ENCODE assay signal across 19 cellular contexts in genomic region chr18:52451252-52451651, GRCh38.
DNase-seq lines count a peak whose midpoint lies in the region; ATAC-seq, FAIRE-seq and TF ChIP-seq lines count a peak whose summit lies in the region.
"Had no signal": no experiment of that assay in that cellular context is flagged by ENCODE, and none has a peak within 500 bp of the region (broad histone marks: within the 10 kb centered on the region; RNA-seq: fewer than 3 reads in every experiment).

No MANE protein-coding gene starts in this region.

- no peak overlapping the region for H3K23ac ChIP-seq in H1 (ENCODE audit: insufficient read length)

- H2BK120ac ChIP-seq in H1 (replicated peaks; ENCODE audit: low read depth, low read length) = no peak overlapping the region

- H3K36me3 ChIP-seq in H1 (ENCODE audit: control insufficient read depth in 2 of 4, insufficient read depth in 4 of 4, low read length in 3 of 4) = no peaks in the 10 kb centered on the region
- H3K36me3 ChIP-seq: BLaER1 treated with 17β-estradiol and CSF1 and Interleukin-3, amounts not matched to agents 10 nM and 100 nM; Peyer's patch had no signal

- no peaks in the 10 kb centered on the region for H3K9me3 ChIP-seq in H1 (ENCODE audit: insufficient read depth in 2 of 2, low read depth in 1 of 2, low read length in 1 of 2)
- H3K9me3 ChIP-seq: Peyer's patch had no signal

- POLR2A ChIA-PET in H1 (lab: Charles Lee; ENCODE audit: partially characterized antibody) = no interaction called here

- H3K4me1 ChIP-seq in H1 (replicated peaks in 1 of 4; ENCODE audit: control insufficient read depth in 3 of 4, insufficient read depth in 4 of 4, low read length in 3 of 4) = no peaks in the 10 kb centered on the region
- H3K4me1 ChIP-seq: BLaER1 treated with 17β-estradiol and CSF1 and Interleukin-3, amounts not matched to agents 10 nM and 100 nM; Peyer's patch had no signal

- FAIRE-seq in H1 (lab: Jason Lieb, UNC) = no peak
- FAIRE-seq: G401.6, K562 had no signal

- 93% methylated on average over 4 of the region's 4 CpGs; no CpG with 5 or more reads in 1 of the 2 experiments for WGBS in H1 (ENCODE audit: extremely low coverage in 1 of 2, insufficient coverage in 1 of 2, insufficient read length in 1 of 2, insufficient replicate concordance in 2 of 2, low coverage in 1 of 2, low lambda C conversion rate in 2 of 2, missing lambda C conversion rate in 1 of 2), 2 experiments

- H3K79me1 ChIP-seq in H1 (ENCODE audit: low read depth, low read length) = no peaks in the 10 kb centered on the region

- no peak overlapping the region for H3K27ac ChIP-seq in H1 (ENCODE audit: low read depth, low read length)
- H3K27ac ChIP-seq: BLaER1 treated with 17β-estradiol and CSF1 and Interleukin-3, amounts not matched to agents 10 nM and 100 nM; HL-60; Peyer's patch had no signal

- CTCF ChIA-PET in H1 (lab: Charles Lee; ENCODE audit: partially characterized antibody) = interaction anchor here (0.9 to 1.8 kb wide), 3 partner anchors 14 to 556 kb away, joined by 3 to 5 read pairs (median 4); no protein-coding TSS in a partner anchor

- no peak overlapping the region; a peak in 1 of 8 replicates for H3K4me3 ChIP-seq in H1 (ENCODE audit: extremely low read depth in 1 of 4, insufficient read depth in 2 of 4, low read depth in 3 of 4, low read length in 4 of 4)
- H3K4me3 ChIP-seq: BLaER1 treated with 17β-estradiol and CSF1 and Interleukin-3, amounts not matched to agents 10 nM and 100 nM; K562; Peyer's patch had no signal

- H4K8ac ChIP-seq in H1 (ENCODE audit: extremely low read depth, insufficient read depth, low read length) = no peak overlapping the region

- no peak for TF ChIP-seq EP300 in H1 (IDR thresholded peaks at IDR 0.05; ENCODE audit: borderline replicate concordance in 1 of 2, low read depth in 2 of 2, low read length in 2 of 2)

- DNase-seq in ELF-1 (ENCODE audit: low read depth, low spot score) = peak; percentile 3
- peak; percentile 44 for DNase-seq in NCI-H146 (lab: John Stamatoyannopoulos, UW)
- DNase-seq in NCI-H345 treated with DMSO at 0.1 percent for 48 hours (lab: John Stamatoyannopoulos, UW; ENCODE audit: unreplicated experiment) = peak; percentile 21
- DNase-seq in H1 (ENCODE audit: low read depth in 1 of 2, low spot score in 2 of 2) = no peak
- DNase-seq in cerebellum (ENCODE audit: low spot score) = no peak
- no peak for DNase-seq in left lobe of liver (ENCODE audit: low spot score)
- DNase-seq in posterior cingulate gyrus = no peak
- no peak for DNase-seq in sciatic nerve (ENCODE audit: low spot score)
- DNase-seq: Calu3; CD8-positive, alpha-beta T cell; DND-41; H9; NCI-H1092 treated with DMSO at 0.1 percent for 48 hours; NCI-H1930; Peyer's patch had no signal

- no peaks in the 10 kb centered on the region for H3K27me3 ChIP-seq in H1 (replicated peaks in 1 of 4; ENCODE audit: control insufficient read depth in 3 of 4, extremely low read depth in 1 of 4, insufficient read depth in 3 of 4, low read length in 3 of 4)
- H3K27me3 ChIP-seq: BLaER1 treated with 17β-estradiol and CSF1 and Interleukin-3, amounts not matched to agents 10 nM and 100 nM; Peyer's patch had no signal

- ATAC-seq in left lobe of liver (no peak), sciatic nerve (no peak)
- ATAC-seq: CD8-positive, alpha-beta T cell; K562 had no signal

- no peak for TF ChIP-seq POLR2A in H1 (IDR thresholded peaks at IDR 0.05; ENCODE audit: control extremely low read depth in 1 of 2, low read depth in 2 of 2, low read length in 2 of 2)

- H3K4me2 ChIP-seq in H1 (ENCODE audit: insufficient read depth in 1 of 2, low read depth in 2 of 2, low read length in 2 of 2) = no peak overlapping the region
- H3K4me2 ChIP-seq: BLaER1 treated with 17β-estradiol and CSF1 and Interleukin-3, amounts not matched to agents 10 nM and 100 nM had no signal

- no peak overlapping the region for H2BK5ac ChIP-seq in H1 (ENCODE audit: low read depth, low read length)

- H4K5ac ChIP-seq in H1 (ENCODE audit: insufficient read length, low read depth, low read length) = no peak overlapping the region

- H2AFZ ChIP-seq in H1 (ENCODE audit: low read length) = peak overlapping the region; percentile 53; the same call in 1 of the 2 replicates

- no peak overlapping the region for H2BK12ac ChIP-seq in H1 (ENCODE audit: low read depth, low read length)

- H3K79me2 ChIP-seq in H1 (ENCODE audit: control insufficient read depth in 1 of 2, insufficient read depth in 2 of 2, low read length in 2 of 2) = no peaks in the 10 kb centered on the region

- H3K18ac ChIP-seq in H1 (ENCODE audit: extremely low read depth, low read length) = no peak overlapping the region

- no peak overlapping the region for H3K56ac ChIP-seq in H1 (replicated peaks; ENCODE audit: insufficient read length, low read depth, low read length)

- intact Hi-C loops in posterior cingulate gyrus (cut with DNase I) = no loop called here
- intact Hi-C loops in sciatic nerve (cut with DNase I) = no loop called here

- TF ChIP-seq RAD21 in H1 (IDR thresholded peaks at IDR 0.05 in 1 of 2, conservative IDR thresholded peaks at IDR 0.05 in 1 of 2; ENCODE audit: low read depth in 2 of 2, low read length in 2 of 2) = no peak

- no peak overlapping the region for H2AK5ac ChIP-seq in H1 (ENCODE audit: low read depth, low read length)

- no peaks in the 10 kb centered on the region for H4K20me1 ChIP-seq in H1 (replicated peaks in 1 of 2; ENCODE audit: control insufficient read depth in 1 of 2, insufficient read depth in 2 of 2, low read length in 2 of 2)
- H4K20me1 ChIP-seq: BLaER1 treated with 17β-estradiol and CSF1 and Interleukin-3, amounts not matched to agents 10 nM and 100 nM had no signal

- H2BK15ac ChIP-seq in H1 (ENCODE audit: low read length) = no peak overlapping the region

- TF ChIP-seq CTCF in H1 (IDR thresholded peaks at IDR 0.05; ENCODE audit: control extremely low read depth in 1 of 3, insufficient read depth in 1 of 3, low read depth in 1 of 3, low read length in 3 of 3) = no peak

- H3K14ac ChIP-seq in H1 (ENCODE audit: insufficient read length) = no peak overlapping the region

- H4K91ac ChIP-seq in H1 (replicated peaks; ENCODE audit: insufficient read length, low read length) = no peak overlapping the region

- no peak overlapping the region for H3K4ac ChIP-seq in H1 (replicated peaks; ENCODE audit: insufficient read length, low read depth, low read length)

- no peaks in the 10 kb centered on the region; the same call in 1 of the 2 replicates for H3K23me2 ChIP-seq in H1 (ENCODE audit: low read depth, low read length)

- no peak overlapping the region for H2BK20ac ChIP-seq in H1 (ENCODE audit: low read length)

- no peak overlapping the region for H3K9ac ChIP-seq in H1 (replicated peaks in 1 of 4; ENCODE audit: extremely low read depth in 1 of 4, low read depth in 3 of 4, low read length in 3 of 4)
- H3K9ac ChIP-seq: BLaER1 treated with 17β-estradiol and CSF1 and Interleukin-3, amounts not matched to agents 10 nM and 100 nM had no signal

TF ChIP-seq in H1, 55 proteins besides CTCF, POLR2A, EP300 and RAD21:
- TF ChIP-seq ATF3 (IDR thresholded peaks at IDR 0.05; ENCODE audit: insufficient read depth, low read depth, low read length) = no peak
- TF ChIP-seq CEBPB (IDR thresholded peaks at IDR 0.05; ENCODE audit: low read depth, low read length) = peak; percentile 77

Comparison
In these comparisons a context has a peak if more than half of its experiments do, and no peak if none do; other contexts are left out.
1. DNase-seq: peak in ELF-1 (single experiment), NCI-H146 (single experiment) and NCI-H345 treated with DMSO at 0.1 percent for 48 hours (single experiment); none in H1 (0 of 2), cerebellum (single experiment), left lobe of liver (single experiment), posterior cingulate gyrus (0 of 10) and sciatic nerve (single experiment).